In genomic region chr11:61749607-61750217, GRCh38 we compare ENCODE assay signal across 17 cellular contexts. TPM values are rescaled to one million over a fixed set of nuclear protein-coding genes. Genes with fewer than 3 reads are reported as not detected.
DNase-seq lines count a peak whose midpoint lies in the region; ATAC-seq and TF ChIP-seq lines count a peak whose summit lies in the region.
"Had no signal": no experiment of that assay in that cellular context is flagged by ENCODE, and none has a peak within 500 bp of the region (broad histone marks: within the 10 kb centered on the region; RNA-seq: fewer than 3 reads in every experiment).

No MANE protein-coding gene starts in this region.

- H3K27ac Mint-ChIP-seq in activated naive CD8-positive, alpha-beta T cell treated with anti-CD3 and anti-CD28 coated beads for 36 hours = no peak overlapping the region
- H3K27ac Mint-ChIP-seq: activated T-helper 17 cell treated with anti-CD3 and anti-CD28 coated beads, Interleukin-2, amount 50 U/mL, for 72 hours had no signal

- H3K4me3 Mint-ChIP-seq in activated naive CD8-positive, alpha-beta T cell treated with anti-CD3 and anti-CD28 coated beads for 36 hours = no peak overlapping the region
- H3K4me3 Mint-ChIP-seq: activated T-helper 17 cell treated with anti-CD3 and anti-CD28 coated beads, Interleukin-2, amount 50 U/mL, for 72 hours had no signal

- POLR2A ChIA-PET in IMR-90 (lab: Charles Lee; ENCODE audit: unreplicated experiment) = interaction anchor here (0.5 kb wide), 1 partner anchor 10 kb away, joined by 7 read pairs; no protein-coding TSS in a partner anchor

- H3K27me3 Mint-ChIP-seq in activated naive CD8-positive, alpha-beta T cell treated with anti-CD3 and anti-CD28 coated beads for 36 hours = peaks cover 34% of the 10 kb centered on the region

- H3K27me3 ChIP-seq in IMR-90 (ENCODE audit: control insufficient read depth, insufficient read depth, low read length) = peaks cover 3% of the 10 kb centered on the region; the same call in 1 of the 2 replicates
- H3K27me3 ChIP-seq: cardiac muscle cell had no signal

- no peak overlapping the region for H3K27ac ChIP-seq in IMR-90 (ENCODE audit: insufficient read depth, low read length)
- H3K27ac ChIP-seq: cardiac muscle cell had no signal

- no peak overlapping the region for H4K5ac ChIP-seq in IMR-90 (ENCODE audit: low read depth, low read length)

- no peak for TF ChIP-seq POLR2A in IMR-90 (IDR thresholded peaks at IDR 0.05; ENCODE audit: low read depth, low read length)

- intact Hi-C loops in IMR-90 (cut with micrococcal nuclease) = no loop called here
- intact Hi-C loops in sciatic nerve (cut with DNase I) = no loop called here

- in situ Hi-C loops in IMR-90 (cut with MboI; ENCODE audit: low sequenced_read_pairs) = no loop called here

- no peaks in the 10 kb centered on the region for H3K9me1 ChIP-seq in IMR-90 (ENCODE audit: insufficient read depth, low read length)

- no peak overlapping the region for H3K4me3 ChIP-seq in IMR-90 (ENCODE audit: insufficient read depth, low read depth, low read length)
- H3K4me3 ChIP-seq: cardiac muscle cell, lung had no signal

- H3K36me3 Mint-ChIP-seq in activated naive CD8-positive, alpha-beta T cell treated with anti-CD3 and anti-CD28 coated beads for 36 hours = no peaks in the 10 kb centered on the region

- no peak overlapping the region for H3K9ac ChIP-seq in IMR-90 (ENCODE audit: low read depth, low read length)

- H2AK9ac ChIP-seq in IMR-90 (replicated peaks; ENCODE audit: low read depth, low read length, poor library complexity) = no peak overlapping the region

- H3K4me2 ChIP-seq in IMR-90 (ENCODE audit: low read depth, low read length) = no peak overlapping the region

- H2BK120ac ChIP-seq in IMR-90 (ENCODE audit: low read depth, low read length) = no peak overlapping the region

- H2AFZ ChIP-seq in IMR-90 (replicated peaks; ENCODE audit: low read length, poor library complexity) = peak overlapping the region; percentile 11

- H3K18ac ChIP-seq in IMR-90 (ENCODE audit: low read depth, low read length) = no peak overlapping the region

- TF ChIP-seq CTCF in IMR-90 (conservative IDR thresholded peaks at IDR 0.05; ENCODE audit: low read depth, low read length) = no peak

- no peak overlapping the region for H3K23ac ChIP-seq in IMR-90 (ENCODE audit: low read depth, low read length)

- no TSS peak for BruUV-seq in IMR-90 (replicated peaks; lab: Mats Ljungman, UMichigan)

- H2BK20ac ChIP-seq in IMR-90 (ENCODE audit: low read depth, low read length) = no peak overlapping the region

- H4K8ac ChIP-seq in IMR-90 (ENCODE audit: low read depth in 2 of 2, low read length in 2 of 2) = no peak overlapping the region

- CTCF ChIA-PET in IMR-90 (lab: Yijun Ruan, JAX) = no interaction called here

- peaks cover 3% of the 10 kb centered on the region for H3K4me1 Mint-ChIP-seq in activated naive CD8-positive, alpha-beta T cell treated with anti-CD3 and anti-CD28 coated beads for 36 hours

- no peak overlapping the region for H3K4ac ChIP-seq in IMR-90 (ENCODE audit: low read depth, low read length)

- no peaks in the 10 kb centered on the region for H4K20me1 ChIP-seq in IMR-90 (ENCODE audit: insufficient read depth, low read length)

- peaks cover 5% of the 10 kb centered on the region for H3K4me1 ChIP-seq in IMR-90 (ENCODE audit: control insufficient read depth, insufficient read depth, low read length)

- no peak for DNase-seq in IMR-90
- DNase-seq in brain pericyte (ENCODE audit: low read depth, low spot score) = peak; percentile 30
- peak; percentile 84 for DNase-seq in left kidney (ENCODE audit: low read depth, low spot score)
- DNase-seq in sciatic nerve (ENCODE audit: low spot score) = no peak
- DNase-seq in NCI-H748 treated with DMSO at 0.1 percent for 48 hours (lab: John Stamatoyannopoulos, UW) = no peak
- DNase-seq in activated naive CD8-positive, alpha-beta T cell treated with anti-CD3 and anti-CD28 coated beads for 36 hours = no peak
- DNase-seq in islet precursor cell = no peak
- DNase-seq: DMS79, KG1, NCI-H1436 treated with DMSO at 0.1 percent for 48 hours, NCI-H510A, RPMI8226, T-helper 9 cell had no signal

- peak overlapping the region; percentile 31 for H2AK5ac ChIP-seq in IMR-90 (ENCODE audit: low read depth, low read length)

- no peak overlapping the region for H3K56ac ChIP-seq in IMR-90 (ENCODE audit: extremely low read depth, insufficient read depth, low read length)

- no peaks in the 10 kb centered on the region for H3K79me1 ChIP-seq in IMR-90 (ENCODE audit: low read depth in 1 of 2, low read length in 2 of 2)

- H3K14ac ChIP-seq in IMR-90 (replicated peaks; ENCODE audit: low read depth, low read length) = no peak overlapping the region

- WGBS in IMR-90 (ENCODE audit: extremely low coverage in 2 of 2, insufficient read length in 1 of 2), 2 experiments = 20% methylated on average over 2 of the region's 21 CpGs; no CpG with 5 or more reads in 1 of the 2 experiments

- H3K9me3 ChIP-seq in IMR-90 (ENCODE audit: control insufficient read depth, insufficient read depth, low read length) = no peaks in the 10 kb centered on the region

- ATAC-seq in IMR-90 (ENCODE audit: low read depth) (no peak), sciatic nerve (peak; percentile 9), GM21619 (IDR thresholded peaks at IDR 0.05; ENCODE audit: unreplicated experiment) (no peak)
- ATAC-seq: activated T-helper 17 cell treated with anti-CD3 and anti-CD28 coated beads, Interleukin-2, amount 50 U/mL, for 72 hours had no signal

- no peak overlapping the region for H4K91ac ChIP-seq in IMR-90 (ENCODE audit: insufficient read depth, low read depth, low read length)

- H3K9me3 Mint-ChIP-seq in activated naive CD8-positive, alpha-beta T cell treated with anti-CD3 and anti-CD28 coated beads for 36 hours = no peaks in the 10 kb centered on the region
- H3K9me3 Mint-ChIP-seq: activated T-helper 17 cell treated with anti-CD3 and anti-CD28 coated beads, Interleukin-2, amount 50 U/mL, for 72 hours had no signal

- no peak for TF ChIP-seq RAD21 in IMR-90 (IDR thresholded peaks at IDR 0.05; ENCODE audit: low read length)

- H2BK5ac ChIP-seq in IMR-90 (ENCODE audit: low read depth, low read length, poor library complexity, severe bottlenecking) = no peak overlapping the region

- no peaks in the 10 kb centered on the region for H3K36me3 ChIP-seq in IMR-90 (ENCODE audit: control insufficient read depth, insufficient read depth, low read length)
- H3K36me3 ChIP-seq: cardiac muscle cell had no signal

- H2BK15ac ChIP-seq in IMR-90 (ENCODE audit: low read depth, low read length) = no peak overlapping the region

- dilution Hi-C loops in IMR-90 (cut with HindIII; ENCODE audit: low sequenced_read_pairs, unreplicated experiment) = no loop called here

TF ChIP-seq in IMR-90, 13 proteins besides CTCF, POLR2A, EP300 and RAD21 (continues in another document):
- TF ChIP-seq MAZ (IDR thresholded peaks at IDR 0.05; ENCODE audit: borderline replicate concordance, low read depth, low read length) = no peak; the same call in 1 of the 2 replicates
- no peak for TF ChIP-seq MXI1 (IDR thresholded peaks at IDR 0.05; ENCODE audit: borderline replicate concordance, low read depth, low read length)
- TF ChIP-seq BHLHE40 (IDR thresholded peaks at IDR 0.05; ENCODE audit: low read depth, low read length) = no peak
- TF ChIP-seq ELK1 (IDR thresholded peaks at IDR 0.05; ENCODE audit: borderline replicate concordance, low read depth, low read length) = no peak
- TF ChIP-seq RFX5 (IDR thresholded peaks at IDR 0.05; ENCODE audit: low read depth, low read length) = no peak
- no peak for TF ChIP-seq CHD1 (IDR thresholded peaks at IDR 0.05; ENCODE audit: low read depth, low read length)
- TF ChIP-seq MAFK (IDR thresholded peaks at IDR 0.05; ENCODE audit: low read depth, low read length) = no peak
- no peak for TF ChIP-seq RCOR1 (IDR thresholded peaks at IDR 0.05; ENCODE audit: insufficient replicate concordance, low read length)
- TF ChIP-seq CEBPB (IDR thresholded peaks at IDR 0.05; ENCODE audit: low read depth, low read length) = no peak
- TF ChIP-seq SMC3 (IDR thresholded peaks at IDR 0.05; ENCODE audit: low read depth, low read length) = no peak
- no peak for TF ChIP-seq NFE2L2 (IDR thresholded peaks at IDR 0.05; ENCODE audit: low read depth, low read length)
- no peak for TF ChIP-seq FOS (IDR thresholded peaks at IDR 0.05; ENCODE audit: low read depth, low read length)

RNA-seq across cellular contexts. Expression of gene MYRF, which starts 2.7 kb away (rescaled TPM):
- total RNA-seq in IMR-90 (2012; rRNA removed) (1.6 and 1.7 TPM in 2 replicates), sciatic nerve (10.4 TPM)
- 10.6 and 10.7 TPM in 2 replicates for polyA plus RNA-seq in IMR-90 (2012; rRNA removed)
- 6.1 and 9.3 TPM in 2 replicates for polyA plus RNA-seq in IMR-90 (2012; cell fraction: cytosol; rRNA removed)
- polyA plus RNA-seq in IMR-90 (2012; cell fraction: nucleus; rRNA removed; ENCODE audit: low replicate concordance) = 31.2 and 47.2 TPM in 2 replicates
- under 1 TPM; 0.68 to 0.70 TPM for total RNA-seq in activated naive CD8-positive, alpha-beta T cell treated with anti-CD3 and anti-CD28 coated beads for 36 hours

RNA-seq across cellular contexts. Expression of gene TMEM258, which starts 42.7 kb away (rescaled TPM):
- total RNA-seq in IMR-90 (2012; rRNA removed) (70.0 and 107 TPM in 2 replicates), sciatic nerve (96.6 TPM)
- polyA plus RNA-seq in IMR-90 (2012; rRNA removed) = 280 and 290 TPM in 2 replicates
- polyA plus RNA-seq in IMR-90 (2012; cell fraction: cytosol; rRNA removed) = 196 and 200 TPM in 2 replicates
- polyA plus RNA-seq in IMR-90 (2012; cell fraction: nucleus; rRNA removed; ENCODE audit: low replicate concordance) = 40.4 and 104 TPM in 2 replicates
- total RNA-seq in activated naive CD8-positive, alpha-beta T cell treated with anti-CD3 and anti-CD28 coated beads for 36 hours = 100 to 1,000 TPM; 143 TPM

RNA-seq across cellular contexts. Expression of gene FEN1, which starts 43.0 kb away (rescaled TPM):
- 41.9 and 43.9 TPM in 2 replicates for total RNA-seq in IMR-90 (2012; rRNA removed)
- polyA plus RNA-seq in IMR-90 (2012; rRNA removed) = 21.3 and 23.0 TPM in 2 replicates
- 15.5 and 18.0 TPM in 2 replicates for polyA plus RNA-seq in IMR-90 (2012; cell fraction: cytosol; rRNA removed)
- 6.4 and 7.0 TPM in 2 replicates for polyA plus RNA-seq in IMR-90 (2012; cell fraction: nucleus; rRNA removed; ENCODE audit: low replicate concordance)
- 3.7 TPM for total RNA-seq in sciatic nerve
- total RNA-seq in activated naive CD8-positive, alpha-beta T cell treated with anti-CD3 and anti-CD28 coated beads for 36 hours = 100 to 1,000 TPM; 135 to 140 TPM

Comparison
In these comparisons a context has a peak if more than half of its experiments do, and no peak if none do; other contexts are left out.
1. DNase-seq: peak in brain pericyte (single experiment) and left kidney (single experiment); none in IMR-90 (single experiment), sciatic nerve (single experiment), NCI-H748 treated with DMSO at 0.1 percent for 48 hours (single experiment), activated naive CD8-positive, alpha-beta T cell treated with anti-CD3 and anti-CD28 coated beads for 36 hours (single experiment) and islet precursor cell (single experiment).